8 cellular contexts compared by ENCODE assay signal in genomic region chr3:151171145-151171544, GRCh38. TPM values are rescaled to one million over a fixed set of nuclear protein-coding genes. Genes with fewer than 3 reads are reported as not detected.
DNase-seq lines count a peak whose midpoint lies in the region; ATAC-seq, FAIRE-seq and TF ChIP-seq lines count a peak whose summit lies in the region.

No MANE protein-coding gene starts in this region.

- H3K4me3 Mint-ChIP-seq in CD4-positive, CD25-positive, alpha-beta regulatory T cell: peak overlapping the region in 2 of 4 donors; percentile 4 to 59
- peak overlapping the region; percentile 26 for H3K4me3 Mint-ChIP-seq in activated T-helper 2 cell treated with anti-CD3 and anti-CD28 coated beads, Interferon-gamma antibody, Interleukin-2, Interleukin-4, amounts not matched to agents 10 μg/mL and 5 μg/mL and 100 μg/mL, durations not matched to agents 14 hours and 24 hours and 36 hours (ENCODE audit: low read depth)

- FAIRE-seq in urothelium cell line (lab: Jason Lieb, UNC): no peak

- no peak overlapping the region for H3K27ac ChIP-seq in CD4-positive, CD25-positive, alpha-beta regulatory T cell (ENCODE audit: insufficient read depth, low read length, poor library complexity, severe bottlenecking)
- no peak overlapping the region for H3K27ac ChIP-seq in prostate gland

- peak overlapping the region; percentile 2 for H3K4me3 ChIP-seq in CD4-positive, CD25-positive, alpha-beta regulatory T cell (ENCODE audit: low read depth, low read length)
- no peak overlapping the region for H3K4me3 ChIP-seq in prostate gland

- peak overlapping the region in 2 of 3 donors; percentile 16 to 76 for H3K27ac Mint-ChIP-seq in CD4-positive, CD25-positive, alpha-beta regulatory T cell
- peak overlapping the region; percentile 74 for H3K27ac Mint-ChIP-seq in activated T-helper 2 cell treated with anti-CD3 and anti-CD28 coated beads, Interferon-gamma antibody, Interleukin-2, Interleukin-4, amounts not matched to agents 10 μg/mL and 5 μg/mL and 100 μg/mL, durations not matched to agents 14 hours and 24 hours and 36 hours

- DNase-seq in CD4-positive, CD25-positive, alpha-beta regulatory T cell: peak in 1 of 3 donors; percentile 71
- peak; percentile 41 for DNase-seq in activated T-helper 2 cell treated with anti-CD3 and anti-CD28 coated beads, Interferon-gamma antibody, Interleukin-2, Interleukin-4, amounts not matched to agents 10 μg/mL and 5 μg/mL and 100 μg/mL, durations not matched to agents 14 hours and 24 hours and 36 hours (ENCODE audit: low spot score)
- DNase-seq in pons (ENCODE audit: low spot score) (peak; percentile 39), urothelium cell line (ENCODE audit: low spot score) (no peak), NCI-H2029 treated with DMSO at 0.1 percent for 48 hours (lab: John Stamatoyannopoulos, UW) (no peak), prostate gland (ENCODE audit: low spot score) (no peak)

- peaks cover 8% of the 10 kb centered on the region for H3K27me3 Mint-ChIP-seq in CD4-positive, CD25-positive, alpha-beta regulatory T cell
- no peaks in the 10 kb centered on the region for H3K27me3 Mint-ChIP-seq in activated T-helper 2 cell treated with anti-CD3 and anti-CD28 coated beads, Interferon-gamma antibody, Interleukin-2, Interleukin-4, amounts not matched to agents 10 μg/mL and 5 μg/mL and 100 μg/mL, durations not matched to agents 14 hours and 24 hours and 36 hours (ENCODE audit: low read depth)

- H3K4me1 Mint-ChIP-seq in CD4-positive, CD25-positive, alpha-beta regulatory T cell: peaks cover 0 to 30% (median 20%) of the 10 kb centered on the region in 4 donors
- peaks cover 52% of the 10 kb centered on the region for H3K4me1 Mint-ChIP-seq in activated T-helper 2 cell treated with anti-CD3 and anti-CD28 coated beads, Interferon-gamma antibody, Interleukin-2, Interleukin-4, amounts not matched to agents 10 μg/mL and 5 μg/mL and 100 μg/mL, durations not matched to agents 14 hours and 24 hours and 36 hours (ENCODE audit: low read depth)

- H3K36me3 Mint-ChIP-seq in CD4-positive, CD25-positive, alpha-beta regulatory T cell: no peaks in the 10 kb centered on the region
- no peaks in the 10 kb centered on the region for H3K36me3 Mint-ChIP-seq in activated T-helper 2 cell treated with anti-CD3 and anti-CD28 coated beads, Interferon-gamma antibody, Interleukin-2, Interleukin-4, amounts not matched to agents 10 μg/mL and 5 μg/mL and 100 μg/mL, durations not matched to agents 14 hours and 24 hours and 36 hours (ENCODE audit: low read depth)

- H3K9me3 Mint-ChIP-seq in CD4-positive, CD25-positive, alpha-beta regulatory T cell: peaks cover 0 to 2% (median 0%) of the 10 kb centered on the region in 7 donors
- H3K9me3 Mint-ChIP-seq in activated T-helper 2 cell treated with anti-CD3 and anti-CD28 coated beads, Interferon-gamma antibody, Interleukin-2, Interleukin-4, amounts not matched to agents 10 μg/mL and 5 μg/mL and 100 μg/mL, durations not matched to agents 14 hours and 24 hours and 36 hours: no peaks in the 10 kb centered on the region

- TF ChIP-seq CTCF in prostate gland (IDR thresholded peaks at IDR 0.05): no peak

- intact Hi-C loops in activated T-helper 2 cell treated with anti-CD3 and anti-CD28 coated beads, Interferon-gamma antibody, Interleukin-2, Interleukin-4, amounts not matched to agents 10 μg/mL and 5 μg/mL and 100 μg/mL, durations not matched to agents 14 hours and 24 hours and 36 hours (cut with micrococcal nuclease): loop anchor here (1.0 kb wide), 2 partner anchors 12 to 28 kb away; no protein-coding TSS in a partner anchor
- intact Hi-C loops in prostate gland (cut with DNase I): no loop called here

- H3K27me3 ChIP-seq in CD4-positive, CD25-positive, alpha-beta regulatory T cell (ENCODE audit: control insufficient read depth, insufficient read depth, low read length): no peaks in the 10 kb centered on the region
- H3K27me3 ChIP-seq in prostate gland (replicated peaks; ENCODE audit: insufficient read depth): no peaks in the 10 kb centered on the region

- no peaks in the 10 kb centered on the region for H3K9me3 ChIP-seq in CD4-positive, CD25-positive, alpha-beta regulatory T cell (ENCODE audit: control insufficient read depth in 2 of 2, low read length in 2 of 2)
- no peaks in the 10 kb centered on the region for H3K9me3 ChIP-seq in prostate gland

- H3K4me1 ChIP-seq in CD4-positive, CD25-positive, alpha-beta regulatory T cell (ENCODE audit: control insufficient read depth, insufficient read depth, low read length, poor library complexity, severe bottlenecking): peaks cover 13% of the 10 kb centered on the region
- no peaks in the 10 kb centered on the region for H3K4me1 ChIP-seq in prostate gland (replicated peaks)

- peak; percentile 14 to 55 for ATAC-seq in CD4-positive, CD25-positive, alpha-beta regulatory T cell (ENCODE audit: low read depth in 2 of 2)
- ATAC-seq in GM19463 (IDR thresholded peaks at IDR 0.05; ENCODE audit: unreplicated experiment): peak; percentile 58
- peak; percentile 71 for ATAC-seq in HG03571 (IDR thresholded peaks at IDR 0.05; ENCODE audit: unreplicated experiment)

- no peak for TF ChIP-seq POLR2A in prostate gland (IDR thresholded peaks at IDR 0.05)

- 40% methylated on average over 3 of the region's 3 CpGs for WGBS in prostate gland

- H3K36me3 ChIP-seq in CD4-positive, CD25-positive, alpha-beta regulatory T cell (ENCODE audit: control insufficient read depth, insufficient read depth, low read length): no peaks in the 10 kb centered on the region
- no peaks in the 10 kb centered on the region for H3K36me3 ChIP-seq in prostate gland

RNA-seq across cellular contexts. Expression of gene GPR171, which starts 31.9 kb away (rescaled TPM):
- total RNA-seq in CD4-positive, CD25-positive, alpha-beta regulatory T cell: 26.8 TPM
- polyA plus RNA-seq in CD4-positive, CD25-positive, alpha-beta regulatory T cell: 100 to 1,000 TPM in 1 of 4 donors, 10 to 100 TPM in 3; 71.5 to 118 (median 97.6) TPM
- total RNA-seq in activated T-helper 2 cell treated with anti-CD3 and anti-CD28 coated beads, Interferon-gamma antibody, Interleukin-2, Interleukin-4, amounts not matched to agents 10 μg/mL and 5 μg/mL and 100 μg/mL, durations not matched to agents 14 hours and 24 hours and 36 hours: 232 TPM in 2 replicates
- under 1 TPM; 0.18 to 0.85 TPM for total RNA-seq in prostate gland

Comparison
In these comparisons a context has a peak if more than half of its experiments do, and no peak if none do; other contexts are left out.
1. DNase-seq: peak in activated T-helper 2 cell treated with anti-CD3 and anti-CD28 coated beads, Interferon-gamma antibody, Interleukin-2, Interleukin-4, amounts not matched to agents 10 μg/mL and 5 μg/mL and 100 μg/mL, durations not matched to agents 14 hours and 24 hours and 36 hours (single experiment) and pons (single experiment); none in urothelium cell line (single experiment), NCI-H2029 treated with DMSO at 0.1 percent for 48 hours (single experiment) and prostate gland (single experiment).
2. RNA of gene GPR171, which starts 31.9 kb away (total RNA-seq): 232 TPM in activated T-helper 2 cell treated with anti-CD3 and anti-CD28 coated beads, Interferon-gamma antibody, Interleukin-2, Interleukin-4, amounts not matched to agents 10 μg/mL and 5 μg/mL and 100 μg/mL, durations not matched to agents 14 hours and 24 hours and 36 hours and 26.8 TPM in CD4-positive, CD25-positive, alpha-beta regulatory T cell (single experiment); 0.18 to 0.85 TPM in prostate gland; every median in the first group is over 10 times any median in the second.
3. Peak in every context shown above with its lines, with median percentiles within 50 percentile points of each other: ATAC-seq.